1 cellular context compared by ENCODE assay signal in the genomic region with DNA sequence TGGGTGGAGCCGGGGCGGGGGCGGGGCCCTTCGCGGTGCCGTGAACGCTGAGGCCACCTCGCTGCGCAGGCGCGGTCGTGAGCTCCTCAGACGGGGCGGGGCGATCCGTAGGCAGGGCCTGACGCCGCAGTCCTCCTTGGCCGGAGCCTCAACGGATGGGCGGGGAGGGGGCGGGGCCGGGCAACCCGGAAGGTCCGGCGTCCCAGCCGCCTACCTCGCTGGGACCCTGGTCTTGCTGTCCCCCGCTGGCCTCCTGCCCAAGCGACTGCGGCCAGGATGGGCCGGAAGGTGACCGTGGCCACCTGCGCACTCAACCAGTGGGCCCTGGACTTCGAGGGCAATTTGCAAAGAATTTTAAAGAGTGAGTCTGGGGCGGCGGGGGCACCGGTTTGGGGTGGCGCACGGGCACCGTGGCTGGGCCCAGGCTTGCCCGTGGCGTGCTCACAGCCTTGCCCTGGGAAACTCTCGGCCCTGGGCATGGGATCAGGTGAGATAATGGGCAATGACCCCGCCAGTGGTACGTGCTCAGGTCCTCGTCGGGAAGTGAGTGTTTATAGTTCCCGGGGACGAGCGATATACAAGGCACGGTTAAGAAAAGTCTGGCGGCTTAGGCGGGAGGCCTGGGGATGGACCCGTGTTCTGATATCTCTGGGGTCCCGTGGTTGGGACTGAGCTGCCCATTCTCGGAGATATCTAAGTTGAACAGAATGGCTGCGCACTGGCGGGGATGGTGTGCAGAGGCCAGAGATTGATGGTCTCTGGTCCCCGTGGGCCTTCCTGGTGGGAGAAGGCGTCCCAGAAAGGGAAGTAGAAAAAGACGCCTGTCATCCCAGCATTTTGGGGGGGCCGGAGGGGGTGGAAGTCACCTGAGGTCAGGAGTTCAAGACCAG.
TF ChIP-seq lines count a peak whose summit lies in the region.

TSS of gene NADSYN1 (plus strand) at position 183 of the 890 bp plus-strand sequence. CDS start at position 277, 94 bp downstream.

TF ChIP-seq in HepG2, 621 proteins besides CTCF, POLR2A, EP300 and RAD21 (continued from another document and continues in another):
- TF ChIP-seq ZNF576 (CRISPR knock-in tag; IDR thresholded peaks at IDR 0.05) (no peak), ZNF253 (CRISPR knock-in tag; IDR thresholded peaks at IDR 0.05; ENCODE audit: borderline replicate concordance) (no peak; the same call in 1 of the 2 replicates), ZKSCAN5 (CRISPR knock-in tag; IDR thresholded peaks at IDR 0.05) (no peak), TCF7 (IDR thresholded peaks at IDR 0.05; ENCODE audit: low read depth) (no peak), TOPORS (CRISPR knock-in tag; IDR thresholded peaks at IDR 0.05) (peak; percentile 44; the same call in 1 of the 2 replicates), TOE1 (CRISPR knock-in tag; IDR thresholded peaks at IDR 0.05) (no peak), ZNF781 (CRISPR knock-in tag; IDR thresholded peaks at IDR 0.05; ENCODE audit: borderline replicate concordance, not compliant biosample characterization) (no peak), ZNF367 (CRISPR knock-in tag; IDR thresholded peaks at IDR 0.05; ENCODE audit: borderline replicate concordance) (0 out of 2 replicates have a peak, but pooled peaks have one; percentile 32), HHEX (CRISPR knock-in tag; IDR thresholded peaks at IDR 0.05) (no peak), ZNF557 (CRISPR knock-in tag; IDR thresholded peaks at IDR 0.05) (no peak), ZBTB4 (CRISPR knock-in tag; IDR thresholded peaks at IDR 0.05; ENCODE audit: borderline replicate concordance) (0 out of 2 replicates have a peak, but pooled peaks have one; percentile 21), ZNF644 (CRISPR knock-in tag; IDR thresholded peaks at IDR 0.05; ENCODE audit: low read depth) (no peak), CSRNP1 (CRISPR knock-in tag; IDR thresholded peaks at IDR 0.05) (peak; percentile 65; the same call in 1 of the 2 replicates), RFXAP (CRISPR knock-in tag; IDR thresholded peaks at IDR 0.05; ENCODE audit: borderline replicate concordance) (no peak), MXD1 (CRISPR knock-in tag; IDR thresholded peaks at IDR 0.05) (peak; percentile 58; the same call in 1 of the 2 replicates), TRAFD1 (CRISPR knock-in tag; IDR thresholded peaks at IDR 0.05; ENCODE audit: borderline replicate concordance) (no peak), CEBPB (IDR thresholded peaks at IDR 0.05; ENCODE audit: borderline replicate concordance, low read depth, low read length) (no peak), CREB1 (IDR thresholded peaks at IDR 0.05) (no peak), CREB1 (CRISPR knock-in tag; IDR thresholded peaks at IDR 0.05) (no peak), PRMT3 (CRISPR knock-in tag; IDR thresholded peaks at IDR 0.05; ENCODE audit: borderline replicate concordance, low read depth) (no peak), ZNF607 (CRISPR knock-in tag; IDR thresholded peaks at IDR 0.05; ENCODE audit: borderline replicate concordance) (no peak), E2F5 (CRISPR knock-in tag; conservative IDR thresholded peaks at IDR 0.05) (no peak), YEATS4 (CRISPR knock-in tag; IDR thresholded peaks at IDR 0.05; ENCODE audit: borderline replicate concordance) (peak; percentile 53; the same call in 1 of the 2 replicates), EED (CRISPR knock-in tag; IDR thresholded peaks at IDR 0.05) (0 out of 2 replicates have a peak, but pooled peaks have one; percentile 14), RBM39 (IDR thresholded peaks at IDR 0.05; ENCODE audit: low read depth, low read length, poor library complexity, severe bottlenecking) (no peak), SP4 (CRISPR knock-in tag; IDR thresholded peaks at IDR 0.05) (peak; percentile 88; the same call in 1 of the 2 replicates), HOXA5 (CRISPR knock-in tag; IDR thresholded peaks at IDR 0.05) (no peak), POLR2G (IDR thresholded peaks at IDR 0.05; ENCODE audit: low read depth, low read length) (peak; percentile 75), REST (IDR thresholded peaks at IDR 0.05; ENCODE audit: borderline replicate concordance in 1 of 2, low read depth in 1 of 2, low read length in 2 of 2) (no peak), TSC22D2 (CRISPR knock-in tag; IDR thresholded peaks at IDR 0.05; ENCODE audit: borderline replicate concordance) (no peak), MEF2D (CRISPR knock-in tag; IDR thresholded peaks at IDR 0.05) (no peak), ZNF75D (CRISPR knock-in tag; IDR thresholded peaks at IDR 0.05; ENCODE audit: borderline replicate concordance) (no peak), GPN1 (CRISPR knock-in tag; IDR thresholded peaks at IDR 0.05; ENCODE audit: borderline replicate concordance) (no peak), GTF2F1 (IDR thresholded peaks at IDR 0.05; ENCODE audit: low read length) (no peak)
- TF ChIP-seq, protein P1, sequence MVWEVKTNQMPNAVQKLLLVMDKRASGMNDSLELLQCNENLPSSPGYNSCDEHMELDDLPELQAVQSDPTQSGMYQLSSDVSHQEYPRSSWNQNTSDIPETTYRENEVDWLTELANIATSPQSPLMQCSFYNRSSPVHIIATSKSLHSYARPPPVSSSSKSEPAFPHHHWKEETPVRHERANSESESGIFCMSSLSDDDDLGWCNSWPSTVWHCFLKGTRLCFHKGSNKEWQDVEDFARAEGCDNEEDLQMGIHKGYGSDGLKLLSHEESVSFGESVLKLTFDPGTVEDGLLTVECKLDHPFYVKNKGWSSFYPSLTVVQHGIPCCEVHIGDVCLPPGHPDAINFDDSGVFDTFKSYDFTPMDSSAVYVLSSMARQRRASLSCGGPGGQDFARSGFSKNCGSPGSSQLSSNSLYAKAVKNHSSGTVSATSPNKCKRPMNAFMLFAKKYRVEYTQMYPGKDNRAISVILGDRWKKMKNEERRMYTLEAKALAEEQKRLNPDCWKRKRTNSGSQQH (CRISPR knock-in tag; IDR thresholded peaks at IDR 0.05; ENCODE audit: low read depth) = peak; percentile 68; the same call in 1 of the 2 replicates
- TF ChIP-seq, protein P2, sequence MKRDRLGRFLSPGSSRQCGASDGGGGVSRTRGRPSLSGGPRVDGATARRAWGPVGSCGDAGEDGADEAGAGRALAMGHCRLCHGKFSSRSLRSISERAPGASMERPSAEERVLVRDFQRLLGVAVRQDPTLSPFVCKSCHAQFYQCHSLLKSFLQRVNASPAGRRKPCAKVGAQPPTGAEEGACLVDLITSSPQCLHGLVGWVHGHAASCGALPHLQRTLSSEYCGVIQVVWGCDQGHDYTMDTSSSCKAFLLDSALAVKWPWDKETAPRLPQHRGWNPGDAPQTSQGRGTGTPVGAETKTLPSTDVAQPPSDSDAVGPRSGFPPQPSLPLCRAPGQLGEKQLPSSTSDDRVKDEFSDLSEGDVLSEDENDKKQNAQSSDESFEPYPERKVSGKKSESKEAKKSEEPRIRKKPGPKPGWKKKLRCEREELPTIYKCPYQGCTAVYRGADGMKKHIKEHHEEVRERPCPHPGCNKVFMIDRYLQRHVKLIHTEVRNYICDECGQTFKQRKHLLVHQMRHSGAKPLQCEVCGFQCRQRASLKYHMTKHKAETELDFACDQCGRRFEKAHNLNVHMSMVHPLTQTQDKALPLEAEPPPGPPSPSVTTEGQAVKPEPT (CRISPR knock-in tag; IDR thresholded peaks at IDR 0.05; ENCODE audit: low read depth) = no peak
- TF ChIP-seq, protein P3, sequence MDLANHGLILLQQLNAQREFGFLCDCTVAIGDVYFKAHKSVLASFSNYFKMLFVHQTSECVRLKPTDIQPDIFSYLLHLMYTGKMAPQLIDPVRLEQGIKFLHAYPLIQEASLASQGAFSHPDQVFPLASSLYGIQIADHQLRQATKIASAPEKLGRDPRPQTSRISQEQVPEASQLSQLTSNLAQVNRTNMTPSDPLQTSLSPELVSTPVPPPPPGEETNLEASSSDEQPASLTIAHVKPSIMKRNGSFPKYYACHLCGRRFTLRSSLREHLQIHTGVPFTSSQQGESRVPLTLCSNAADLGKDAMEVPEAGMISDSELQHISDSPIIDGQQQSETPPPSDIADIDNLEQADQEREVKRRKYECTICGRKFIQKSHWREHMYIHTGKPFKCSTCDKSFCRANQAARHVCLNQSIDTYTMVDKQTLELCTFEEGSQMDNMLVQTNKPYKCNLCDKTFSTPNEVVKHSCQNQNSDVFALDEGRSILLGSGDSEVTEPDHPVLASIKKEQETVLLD (CRISPR knock-in tag; IDR thresholded peaks at IDR 0.05; ENCODE audit: low read depth) = no peak
